Comparison of ENCODE assay signal across 28 cellular contexts in the genomic region with DNA sequence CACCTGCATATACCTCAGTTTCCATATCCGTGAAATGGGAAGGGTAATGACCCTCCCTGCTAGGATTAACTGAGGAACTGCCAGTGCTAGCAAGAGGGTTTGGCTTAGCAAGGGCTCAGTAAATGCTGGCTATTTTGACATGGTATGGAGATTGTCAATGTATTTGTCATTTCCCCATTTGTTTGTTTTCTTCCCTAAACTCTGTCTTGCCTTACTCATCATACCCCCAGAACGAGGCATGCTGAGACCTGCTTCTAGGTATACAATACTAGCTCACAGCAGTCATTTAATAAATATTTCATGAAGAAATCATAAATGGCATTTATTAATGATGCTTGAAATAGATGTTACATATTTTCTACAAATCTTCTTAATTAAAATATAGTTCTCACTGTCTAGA.
"Had no signal": no experiment of that assay in that cellular context is flagged by ENCODE, and none has a peak within 500 bp of the region (broad histone marks: within the 10 kb centered on the region; RNA-seq: fewer than 3 reads in every experiment).

No MANE protein-coding gene starts in this region.

- H3K27me3 ChIP-seq: adrenal gland, breast epithelium had no signal

- ATAC-seq: activated T-helper 17 cell treated with anti-CD3 and anti-CD28 coated beads, Interleukin-2, amount 50 U/mL, for 72 hours had no signal

- H3K27me3 Mint-ChIP-seq: activated CD4-positive, alpha-beta memory T cell treated with anti-CD3 and anti-CD28 coated beads, Interleukin-2, amount 10 ng/mL, durations not matched to agents 7 days and 5 days; activated naive CD8-positive, alpha-beta T cell treated with anti-CD3 and anti-CD28 coated beads, Interleukin-2, amount 10 ng/mL, durations not matched to agents 7 days and 5 days; activated T-helper 17 cell treated with anti-CD3 and anti-CD28 coated beads, Interleukin-2, amount 50 U/mL, for 72 hours had no signal

- H3K4me3 Mint-ChIP-seq: activated B cell treated with CpG ODN at 0.5 μM for 24 hours; activated CD4-positive, alpha-beta memory T cell treated with anti-CD3 and anti-CD28 coated beads, Interleukin-2, amount 10 ng/mL, durations not matched to agents 7 days and 5 days; activated naive CD4-positive, alpha-beta T cell treated with anti-CD3 and anti-CD28 coated beads for 36 hours; activated naive CD8-positive, alpha-beta T cell treated with anti-CD3 and anti-CD28 coated beads, Interleukin-2, amount 10 ng/mL, durations not matched to agents 7 days and 5 days; activated T-helper 17 cell treated with anti-CD3 and anti-CD28 coated beads, Interleukin-2, amount 50 U/mL, for 72 hours had no signal

- H3K27ac ChIP-seq: adrenal gland, breast epithelium had no signal

- DNase-seq: activated B cell treated with CpG ODN at 0.5 μM for 24 hours; activated CD4-positive, alpha-beta memory T cell treated with anti-CD3 and anti-CD28 coated beads, Interleukin-2, amount 10 ng/mL, durations not matched to agents 7 days and 5 days; activated CD4-positive, alpha-beta T cell treated with anti-CD3 and anti-CD28 coated beads for 1 hour; activated CD4-positive, alpha-beta T cell treated with anti-CD3 and anti-CD28 coated beads, Interleukin-2, amount 50 U/mL, for 1 hour; activated gamma-delta T cell; activated naive CD4-positive, alpha-beta T cell treated with anti-CD3 and anti-CD28 coated beads for 36 hours; activated naive CD8-positive, alpha-beta T cell treated with anti-CD3 and anti-CD28 coated beads, Interleukin-2, amount 10 ng/mL, durations not matched to agents 7 days and 5 days; activated T-cell treated with anti-CD3 and anti-CD28 coated beads for 4 hours; activated T-cell treated with anti-CD3 and anti-CD28 coated beads, Interleukin-2, amount 50 U/mL, for 48 hours; adrenal gland; anterior cingulate cortex; central memory CD4-positive, alpha-beta T cell; IMR-90; KG1; NCI-H1105; NCI-H1436; NCI-H187; NCI-H2081; NCI-H510A treated with DMSO at 0.1 percent for 48 hours; NCI-H69; NK-92 treated with Interleukin-12 subunit alpha and Interleukin-12 subunit beta, amount 100 ng/mL, for 24 hours; OCI-M1; SIG-M5; T-helper 2 cell; T1000 had no signal

- H3K27ac Mint-ChIP-seq: activated B cell treated with CpG ODN at 0.5 μM for 24 hours; activated CD4-positive, alpha-beta memory T cell treated with anti-CD3 and anti-CD28 coated beads, Interleukin-2, amount 10 ng/mL, durations not matched to agents 7 days and 5 days; activated naive CD4-positive, alpha-beta T cell treated with anti-CD3 and anti-CD28 coated beads for 36 hours; activated naive CD8-positive, alpha-beta T cell treated with anti-CD3 and anti-CD28 coated beads, Interleukin-2, amount 10 ng/mL, durations not matched to agents 7 days and 5 days; activated T-helper 17 cell treated with anti-CD3 and anti-CD28 coated beads, Interleukin-2, amount 50 U/mL, for 72 hours had no signal

- H3K4me3 ChIP-seq: adrenal gland, breast epithelium had no signal

- H3K36me3 ChIP-seq: adrenal gland, breast epithelium had no signal

- H3K4me1 ChIP-seq: adrenal gland, breast epithelium had no signal

- FAIRE-seq: TTC549 had no signal
